Comparison of ENCODE assay signal across 3 cellular contexts in genomic region chr7:101932053-101932452, GRCh38.
A peak's percentile ranks its signal among the peaks of the same experiment; 100 is the strongest.
TF ChIP-seq lines count a peak whose summit lies in the region.

No MANE protein-coding gene starts in this region.

TF ChIP-seq in K562, 482 proteins besides CTCF, POLR2A, EP300 and RAD21:
- TF ChIP-seq, protein P1, sequence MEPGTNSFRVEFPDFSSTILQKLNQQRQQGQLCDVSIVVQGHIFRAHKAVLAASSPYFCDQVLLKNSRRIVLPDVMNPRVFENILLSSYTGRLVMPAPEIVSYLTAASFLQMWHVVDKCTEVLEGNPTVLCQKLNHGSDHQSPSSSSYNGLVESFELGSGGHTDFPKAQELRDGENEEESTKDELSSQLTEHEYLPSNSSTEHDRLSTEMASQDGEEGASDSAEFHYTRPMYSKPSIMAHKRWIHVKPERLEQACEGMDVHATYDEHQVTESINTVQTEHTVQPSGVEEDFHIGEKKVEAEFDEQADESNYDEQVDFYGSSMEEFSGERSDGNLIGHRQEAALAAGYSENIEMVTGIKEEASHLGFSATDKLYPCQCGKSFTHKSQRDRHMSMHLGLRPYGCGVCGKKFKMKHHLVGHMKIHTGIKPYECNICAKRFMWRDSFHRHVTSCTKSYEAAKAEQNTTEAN (CRISPR knock-in tag; IDR thresholded peaks at IDR 0.05): no peak
- peak; percentile 41; the same call in 1 of the 2 replicates for TF ChIP-seq ZNF766 (CRISPR knock-in tag; conservative IDR thresholded peaks at IDR 0.05)
- TF ChIP-seq NFIX (CRISPR knock-in tag; IDR thresholded peaks at IDR 0.05; ENCODE audit: low read depth): no peak
- no peak for TF ChIP-seq ZNF518B (CRISPR knock-in tag; IDR thresholded peaks at IDR 0.05)

TF ChIP-seq in neural cell, 6 proteins besides CTCF, POLR2A, EP300 and RAD21:
- TF ChIP-seq REST (IDR thresholded peaks at IDR 0.05; ENCODE audit: borderline replicate concordance): no peak
- no peak for TF ChIP-seq MXI1 (conservative IDR thresholded peaks at IDR 0.05; ENCODE audit: poor library complexity, severe bottlenecking)
- no peak for TF ChIP-seq POLR2AphosphoS5 (IDR thresholded peaks at IDR 0.05)
- TF ChIP-seq TAF1 (IDR thresholded peaks at IDR 0.05; ENCODE audit: low read depth): no peak

TF ChIP-seq in HepG2, 621 proteins besides CTCF, POLR2A, EP300 and RAD21:
- TF ChIP-seq ZNF446 (CRISPR knock-in tag; IDR thresholded peaks at IDR 0.05) (no peak), POLR2AphosphoS5 (IDR thresholded peaks at IDR 0.05; ENCODE audit: low read depth, low read length) (no peak), ZC3H13 (CRISPR knock-in tag; IDR thresholded peaks at IDR 0.05) (no peak), ZNF414 (CRISPR knock-in tag; IDR thresholded peaks at IDR 0.05) (no peak), GABPA (IDR thresholded peaks at IDR 0.05; ENCODE audit: low read depth, low read length) (no peak), GABPA (CRISPR knock-in tag; IDR thresholded peaks at IDR 0.05; ENCODE audit: low read depth) (no peak), ZNF766 (CRISPR knock-in tag; IDR thresholded peaks at IDR 0.05; ENCODE audit: borderline replicate concordance) (no peak), ETV6 (CRISPR knock-in tag; conservative IDR thresholded peaks at IDR 0.05) (no peak), HNF4G (IDR thresholded peaks at IDR 0.05; ENCODE audit: borderline replicate concordance, low read depth, low read length) (no peak), HNF4G (CRISPR knock-in tag; IDR thresholded peaks at IDR 0.05; ENCODE audit: borderline replicate concordance, low read depth) (no peak), ERF (CRISPR knock-in tag; IDR thresholded peaks at IDR 0.05) (no peak)
